ENCODE assay signal across 1 cellular context in the genomic region with DNA sequence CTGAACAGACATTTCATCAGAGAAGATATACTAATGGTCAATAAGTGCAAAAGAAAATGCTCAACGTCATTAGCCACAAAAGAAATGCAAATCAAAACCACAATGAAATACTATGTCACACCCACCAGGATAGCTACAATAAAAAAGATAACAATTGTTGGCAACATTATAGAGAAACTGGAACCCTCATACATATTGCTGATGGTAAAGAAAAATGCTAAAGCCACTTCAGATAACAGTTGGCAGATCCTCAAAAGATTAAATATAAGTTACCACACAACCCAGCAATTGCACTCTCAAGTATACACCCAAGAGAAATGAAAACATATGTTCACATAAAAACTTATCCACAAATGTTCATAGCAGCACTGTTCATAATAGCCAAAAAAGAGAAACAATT.
A peak's percentile ranks its signal among the peaks of the same experiment; 100 is the strongest.
TF ChIP-seq lines count a peak whose summit lies in the region.

No MANE protein-coding gene starts in this region.

TF ChIP-seq in HEK293, 187 proteins besides CTCF, POLR2A, EP300 and RAD21 (continued from another document and continues in another):
- no peak for TF ChIP-seq ZNF350 (tag by site-specific recombination; IDR thresholded peaks at IDR 0.05)
- peak; percentile 80; the same call in 1 of the 2 replicates for TF ChIP-seq OSR2 (tag by site-specific recombination; IDR thresholded peaks at IDR 0.05)
- TF ChIP-seq KLF10 (tag by site-specific recombination; IDR thresholded peaks at IDR 0.05), result 0 out of 2 replicates have a peak, but pooled peaks have one; percentile 20
- no peak for TF ChIP-seq ZNF394 (tag by site-specific recombination; IDR thresholded peaks at IDR 0.05; ENCODE audit: borderline replicate concordance)
- TF ChIP-seq ZNF629 (tag by site-specific recombination; IDR thresholded peaks at IDR 0.05), result no peak
- TF ChIP-seq, protein P1, sequence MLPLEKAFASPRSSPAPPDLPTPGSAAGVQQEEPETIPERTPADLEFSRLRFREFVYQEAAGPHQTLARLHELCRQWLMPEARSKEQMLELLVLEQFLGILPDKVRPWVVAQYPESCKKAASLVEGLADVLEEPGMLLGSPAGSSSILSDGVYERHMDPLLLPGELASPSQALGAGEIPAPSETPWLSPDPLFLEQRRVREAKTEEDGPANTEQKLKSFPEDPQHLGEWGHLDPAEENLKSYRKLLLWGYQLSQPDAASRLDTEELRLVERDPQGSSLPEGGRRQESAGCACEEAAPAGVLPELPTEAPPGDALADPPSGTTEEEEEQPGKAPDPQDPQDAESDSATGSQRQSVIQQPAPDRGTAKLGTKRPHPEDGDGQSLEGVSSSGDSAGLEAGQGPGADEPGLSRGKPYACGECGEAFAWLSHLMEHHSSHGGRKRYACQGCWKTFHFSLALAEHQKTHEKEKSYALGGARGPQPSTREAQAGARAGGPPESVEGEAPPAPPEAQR (tag by site-specific recombination; IDR thresholded peaks at IDR 0.05), result no peak
- no peak for TF ChIP-seq ZNF311 (tag by site-specific recombination; IDR thresholded peaks at IDR 0.05; ENCODE audit: borderline replicate concordance)
- TF ChIP-seq ZEB2 (tag by site-specific recombination; IDR thresholded peaks at IDR 0.05), result peak; percentile 66; the same call in 1 of the 2 replicates
- TF ChIP-seq ZNF560 (tag by site-specific recombination; IDR thresholded peaks at IDR 0.05; ENCODE audit: borderline replicate concordance), result no peak
- TF ChIP-seq KLF7 (tag by site-specific recombination; IDR thresholded peaks at IDR 0.05; ENCODE audit: borderline replicate concordance), result peak; percentile 16; the same call in 1 of the 2 replicates
- TF ChIP-seq ZNF670 (tag by site-specific recombination; IDR thresholded peaks at IDR 0.05; ENCODE audit: low read depth), result no peak
- no peak for TF ChIP-seq TRIM28 (IDR thresholded peaks at IDR 0.05; ENCODE audit: borderline replicate concordance, low read length)
- 0 out of 2 replicates have a peak, but pooled peaks have one; percentile 33 for TF ChIP-seq IKZF3 (tag by site-specific recombination; IDR thresholded peaks at IDR 0.05)
- peak; percentile 65 for TF ChIP-seq FEZF1 (tag by site-specific recombination; IDR thresholded peaks at IDR 0.05)
- TF ChIP-seq, protein P2, sequence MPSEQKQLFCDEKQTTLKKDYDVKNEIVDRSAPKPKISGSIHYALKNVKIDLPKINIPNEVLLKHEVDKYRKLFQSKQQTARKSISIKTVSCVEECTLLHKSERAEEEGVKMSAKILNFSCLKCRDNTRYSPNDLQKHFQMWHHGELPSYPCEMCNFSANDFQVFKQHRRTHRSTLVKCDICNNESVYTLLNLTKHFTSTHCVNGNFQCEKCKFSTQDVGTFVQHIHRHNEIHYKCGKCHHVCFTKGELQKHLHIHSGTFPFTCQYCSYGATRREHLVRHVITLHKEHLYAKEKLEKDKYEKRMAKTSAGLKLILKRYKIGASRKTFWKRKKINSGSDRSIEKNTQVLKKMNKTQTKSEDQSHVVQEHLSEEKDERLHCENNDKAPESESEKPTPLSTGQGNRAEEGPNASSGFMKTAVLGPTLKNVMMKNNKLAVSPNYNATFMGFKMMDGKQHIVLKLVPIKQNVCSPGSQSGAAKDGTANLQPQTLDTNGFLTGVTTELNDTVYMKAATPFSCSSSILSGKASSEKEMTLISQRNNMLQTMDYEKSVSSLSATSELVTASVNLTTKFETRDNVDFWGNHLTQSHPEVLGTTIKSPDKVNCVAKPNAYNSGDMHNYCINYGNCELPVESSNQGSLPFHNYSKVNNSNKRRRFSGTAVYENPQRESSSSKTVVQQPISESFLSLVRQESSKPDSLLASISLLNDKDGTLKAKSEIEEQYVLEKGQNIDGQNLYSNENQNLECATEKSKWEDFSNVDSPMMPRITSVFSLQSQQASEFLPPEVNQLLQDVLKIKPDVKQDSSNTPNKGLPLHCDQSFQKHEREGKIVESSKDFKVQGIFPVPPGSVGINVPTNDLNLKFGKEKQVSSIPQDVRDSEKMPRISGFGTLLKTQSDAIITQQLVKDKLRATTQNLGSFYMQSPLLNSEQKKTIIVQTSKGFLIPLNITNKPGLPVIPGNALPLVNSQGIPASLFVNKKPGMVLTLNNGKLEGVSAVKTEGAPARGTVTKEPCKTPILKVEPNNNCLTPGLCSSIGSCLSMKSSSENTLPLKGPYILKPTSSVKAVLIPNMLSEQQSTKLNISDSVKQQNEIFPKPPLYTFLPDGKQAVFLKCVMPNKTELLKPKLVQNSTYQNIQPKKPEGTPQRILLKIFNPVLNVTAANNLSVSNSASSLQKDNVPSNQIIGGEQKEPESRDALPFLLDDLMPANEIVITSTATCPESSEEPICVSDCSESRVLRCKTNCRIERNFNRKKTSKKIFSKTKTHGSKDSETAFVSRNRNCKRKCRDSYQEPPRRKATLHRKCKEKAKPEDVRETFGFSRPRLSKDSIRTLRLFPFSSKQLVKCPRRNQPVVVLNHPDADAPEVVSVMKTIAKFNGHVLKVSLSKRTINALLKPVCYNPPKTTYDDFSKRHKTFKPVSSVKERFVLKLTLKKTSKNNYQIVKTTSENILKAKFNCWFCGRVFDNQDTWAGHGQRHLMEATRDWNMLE (tag by site-specific recombination; conservative IDR thresholded peaks at IDR 0.05; ENCODE audit: low read depth), result no peak
- TF ChIP-seq ZNF785 (tag by site-specific recombination; IDR thresholded peaks at IDR 0.05), result no peak
- no peak for TF ChIP-seq ZNF514 (tag by site-specific recombination; IDR thresholded peaks at IDR 0.05)
- TF ChIP-seq, protein P3, sequence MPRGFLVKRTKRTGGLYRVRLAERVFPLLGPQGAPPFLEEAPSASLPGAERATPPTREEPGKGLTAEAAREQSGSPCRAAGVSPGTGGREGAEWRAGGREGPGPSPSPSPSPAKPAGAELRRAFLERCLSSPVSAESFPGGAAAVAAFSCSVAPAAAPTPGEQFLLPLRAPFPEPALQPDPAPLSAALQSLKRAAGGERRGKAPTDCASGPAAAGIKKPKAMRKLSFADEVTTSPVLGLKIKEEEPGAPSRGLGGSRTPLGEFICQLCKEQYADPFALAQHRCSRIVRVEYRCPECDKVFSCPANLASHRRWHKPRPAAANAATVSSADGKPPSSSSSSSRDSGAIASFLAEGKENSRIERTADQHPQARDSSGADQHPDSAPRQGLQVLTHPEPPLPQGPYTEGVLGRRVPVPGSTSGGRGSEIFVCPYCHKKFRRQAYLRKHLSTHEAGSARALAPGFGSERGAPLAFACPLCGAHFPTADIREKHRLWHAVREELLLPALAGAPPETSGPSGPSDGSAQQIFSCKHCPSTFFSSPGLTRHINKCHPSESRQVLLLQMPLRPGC (tag by site-specific recombination; IDR thresholded peaks at IDR 0.05), result no peak
- peak; percentile 92 for TF ChIP-seq SP7 (tag by site-specific recombination; IDR thresholded peaks at IDR 0.05)
- peak; percentile 70 for TF ChIP-seq ZXDB (tag by site-specific recombination; IDR thresholded peaks at IDR 0.05)
- no peak for TF ChIP-seq ZNF202 (tag by site-specific recombination; IDR thresholded peaks at IDR 0.05; ENCODE audit: borderline replicate concordance)
- TF ChIP-seq, protein P4, sequence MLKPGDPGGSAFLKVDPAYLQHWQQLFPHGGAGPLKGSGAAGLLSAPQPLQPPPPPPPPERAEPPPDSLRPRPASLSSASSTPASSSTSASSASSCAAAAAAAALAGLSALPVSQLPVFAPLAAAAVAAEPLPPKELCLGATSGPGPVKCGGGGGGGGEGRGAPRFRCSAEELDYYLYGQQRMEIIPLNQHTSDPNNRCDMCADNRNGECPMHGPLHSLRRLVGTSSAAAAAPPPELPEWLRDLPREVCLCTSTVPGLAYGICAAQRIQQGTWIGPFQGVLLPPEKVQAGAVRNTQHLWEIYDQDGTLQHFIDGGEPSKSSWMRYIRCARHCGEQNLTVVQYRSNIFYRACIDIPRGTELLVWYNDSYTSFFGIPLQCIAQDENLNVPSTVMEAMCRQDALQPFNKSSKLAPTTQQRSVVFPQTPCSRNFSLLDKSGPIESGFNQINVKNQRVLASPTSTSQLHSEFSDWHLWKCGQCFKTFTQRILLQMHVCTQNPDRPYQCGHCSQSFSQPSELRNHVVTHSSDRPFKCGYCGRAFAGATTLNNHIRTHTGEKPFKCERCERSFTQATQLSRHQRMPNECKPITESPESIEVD (tag by site-specific recombination; IDR thresholded peaks at IDR 0.05), result peak; percentile 80
- 0 out of 2 replicates have a peak, but pooled peaks have one; percentile 16 for TF ChIP-seq ZSCAN30 (tag by site-specific recombination; IDR thresholded peaks at IDR 0.05)
- TF ChIP-seq ZNF391 (tag by site-specific recombination; IDR thresholded peaks at IDR 0.05; ENCODE audit: borderline replicate concordance, low read depth), result no peak
- TF ChIP-seq ZNF843 (tag by site-specific recombination; IDR thresholded peaks at IDR 0.05), result peak; percentile 61
- peak; percentile 12; the same call in 1 of the 2 replicates for TF ChIP-seq ZNF146 (tag by site-specific recombination; IDR thresholded peaks at IDR 0.05)
- peak; percentile 45 for TF ChIP-seq ZNF510 (tag by site-specific recombination; IDR thresholded peaks at IDR 0.05; ENCODE audit: insufficient replicate concordance)
- no peak for TF ChIP-seq ZNF521 (tag by site-specific recombination; IDR thresholded peaks at IDR 0.05)
- TF ChIP-seq, protein P5, sequence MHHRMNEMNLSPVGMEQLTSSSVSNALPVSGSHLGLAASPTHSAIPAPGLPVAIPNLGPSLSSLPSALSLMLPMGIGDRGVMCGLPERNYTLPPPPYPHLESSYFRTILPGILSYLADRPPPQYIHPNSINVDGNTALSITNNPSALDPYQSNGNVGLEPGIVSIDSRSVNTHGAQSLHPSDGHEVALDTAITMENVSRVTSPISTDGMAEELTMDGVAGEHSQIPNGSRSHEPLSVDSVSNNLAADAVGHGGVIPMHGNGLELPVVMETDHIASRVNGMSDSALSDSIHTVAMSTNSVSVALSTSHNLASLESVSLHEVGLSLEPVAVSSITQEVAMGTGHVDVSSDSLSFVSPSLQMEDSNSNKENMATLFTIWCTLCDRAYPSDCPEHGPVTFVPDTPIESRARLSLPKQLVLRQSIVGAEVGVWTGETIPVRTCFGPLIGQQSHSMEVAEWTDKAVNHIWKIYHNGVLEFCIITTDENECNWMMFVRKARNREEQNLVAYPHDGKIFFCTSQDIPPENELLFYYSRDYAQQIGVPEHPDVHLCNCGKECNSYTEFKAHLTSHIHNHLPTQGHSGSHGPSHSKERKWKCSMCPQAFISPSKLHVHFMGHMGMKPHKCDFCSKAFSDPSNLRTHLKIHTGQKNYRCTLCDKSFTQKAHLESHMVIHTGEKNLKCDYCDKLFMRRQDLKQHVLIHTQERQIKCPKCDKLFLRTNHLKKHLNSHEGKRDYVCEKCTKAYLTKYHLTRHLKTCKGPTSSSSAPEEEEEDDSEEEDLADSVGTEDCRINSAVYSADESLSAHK (tag by site-specific recombination; IDR thresholded peaks at IDR 0.05), result peak; percentile 35; the same call in 1 of the 2 replicates
- TF ChIP-seq ZNF140 (tag by site-specific recombination; IDR thresholded peaks at IDR 0.05), result no peak
- TF ChIP-seq ZNF341 (tag by site-specific recombination; IDR thresholded peaks at IDR 0.05; ENCODE audit: low read depth), result no peak
- no peak for TF ChIP-seq MZF1 (tag by site-specific recombination; IDR thresholded peaks at IDR 0.05; ENCODE audit: borderline replicate concordance)
- no peak for TF ChIP-seq KLF16 (tag by site-specific recombination; IDR thresholded peaks at IDR 0.05)
- TF ChIP-seq, protein P6, sequence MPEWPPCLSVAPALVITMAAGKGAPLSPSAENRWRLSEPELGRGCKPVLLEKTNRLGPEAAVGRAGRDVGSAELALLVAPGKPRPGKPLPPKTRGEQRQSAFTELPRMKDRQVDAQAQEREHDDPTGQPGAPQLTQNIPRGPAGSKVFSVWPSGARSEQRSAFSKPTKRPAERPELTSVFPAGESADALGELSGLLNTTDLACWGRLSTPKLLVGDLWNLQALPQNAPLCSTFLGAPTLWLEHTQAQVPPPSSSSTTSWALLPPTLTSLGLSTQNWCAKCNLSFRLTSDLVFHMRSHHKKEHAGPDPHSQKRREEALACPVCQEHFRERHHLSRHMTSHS (tag by site-specific recombination; IDR thresholded peaks at IDR 0.05), result no peak
- TF ChIP-seq, protein P7, sequence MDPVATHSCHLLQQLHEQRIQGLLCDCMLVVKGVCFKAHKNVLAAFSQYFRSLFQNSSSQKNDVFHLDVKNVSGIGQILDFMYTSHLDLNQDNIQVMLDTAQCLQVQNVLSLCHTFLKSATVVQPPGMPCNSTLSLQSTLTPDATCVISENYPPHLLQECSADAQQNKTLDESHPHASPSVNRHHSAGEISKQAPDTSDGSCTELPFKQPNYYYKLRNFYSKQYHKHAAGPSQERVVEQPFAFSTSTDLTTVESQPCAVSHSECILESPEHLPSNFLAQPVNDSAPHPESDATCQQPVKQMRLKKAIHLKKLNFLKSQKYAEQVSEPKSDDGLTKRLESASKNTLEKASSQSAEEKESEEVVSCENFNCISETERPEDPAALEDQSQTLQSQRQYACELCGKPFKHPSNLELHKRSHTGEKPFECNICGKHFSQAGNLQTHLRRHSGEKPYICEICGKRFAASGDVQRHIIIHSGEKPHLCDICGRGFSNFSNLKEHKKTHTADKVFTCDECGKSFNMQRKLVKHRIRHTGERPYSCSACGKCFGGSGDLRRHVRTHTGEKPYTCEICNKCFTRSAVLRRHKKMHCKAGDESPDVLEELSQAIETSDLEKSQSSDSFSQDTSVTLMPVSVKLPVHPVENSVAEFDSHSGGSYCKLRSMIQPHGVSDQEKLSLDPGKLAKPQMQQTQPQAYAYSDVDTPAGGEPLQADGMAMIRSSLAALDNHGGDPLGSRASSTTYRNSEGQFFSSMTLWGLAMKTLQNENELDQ (tag by site-specific recombination; IDR thresholded peaks at IDR 0.05; ENCODE audit: low read depth), result no peak
- TF ChIP-seq ZNF248 (tag by site-specific recombination; IDR thresholded peaks at IDR 0.05), result no peak
- TF ChIP-seq, protein P8, sequence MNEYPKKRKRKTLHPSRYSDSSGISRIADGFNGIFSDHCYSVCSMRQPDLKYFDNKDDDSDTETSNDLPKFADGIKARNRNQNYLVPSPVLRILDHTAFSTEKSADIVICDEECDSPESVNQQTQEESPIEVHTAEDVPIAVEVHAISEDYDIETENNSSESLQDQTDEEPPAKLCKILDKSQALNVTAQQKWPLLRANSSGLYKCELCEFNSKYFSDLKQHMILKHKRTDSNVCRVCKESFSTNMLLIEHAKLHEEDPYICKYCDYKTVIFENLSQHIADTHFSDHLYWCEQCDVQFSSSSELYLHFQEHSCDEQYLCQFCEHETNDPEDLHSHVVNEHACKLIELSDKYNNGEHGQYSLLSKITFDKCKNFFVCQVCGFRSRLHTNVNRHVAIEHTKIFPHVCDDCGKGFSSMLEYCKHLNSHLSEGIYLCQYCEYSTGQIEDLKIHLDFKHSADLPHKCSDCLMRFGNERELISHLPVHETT (tag by site-specific recombination; IDR thresholded peaks at IDR 0.05), result no peak
- TF ChIP-seq, protein P9, sequence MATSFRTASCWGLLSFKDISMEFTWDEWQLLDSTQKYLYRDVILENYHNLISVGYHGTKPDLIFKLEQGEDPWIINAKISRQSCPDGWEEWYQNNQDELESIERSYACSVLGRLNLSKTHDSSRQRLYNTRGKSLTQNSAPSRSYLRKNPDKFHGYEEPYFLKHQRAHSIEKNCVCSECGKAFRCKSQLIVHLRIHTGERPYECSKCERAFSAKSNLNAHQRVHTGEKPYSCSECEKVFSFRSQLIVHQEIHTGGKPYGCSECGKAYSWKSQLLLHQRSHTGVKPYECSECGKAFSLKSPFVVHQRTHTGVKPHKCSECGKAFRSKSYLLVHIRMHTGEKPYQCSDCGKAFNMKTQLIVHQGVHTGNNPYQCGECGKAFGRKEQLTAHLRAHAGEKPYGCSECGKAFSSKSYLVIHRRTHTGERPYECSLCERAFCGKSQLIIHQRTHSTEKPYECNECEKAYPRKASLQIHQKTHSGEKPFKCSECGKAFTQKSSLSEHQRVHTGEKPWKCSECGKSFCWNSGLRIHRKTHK (tag by site-specific recombination; IDR thresholded peaks at IDR 0.05), result no peak
- no peak for TF ChIP-seq ZNF837 (tag by site-specific recombination; IDR thresholded peaks at IDR 0.05)
- TF ChIP-seq ZNF169 (tag by site-specific recombination; IDR thresholded peaks at IDR 0.05), result no peak
- peak; percentile 23; the same call in 1 of the 2 replicates for TF ChIP-seq ZNF423 (tag by site-specific recombination; IDR thresholded peaks at IDR 0.05)
- no peak for TF ChIP-seq SCRT2 (tag by site-specific recombination; IDR thresholded peaks at IDR 0.05)
